In the genomic region with DNA sequence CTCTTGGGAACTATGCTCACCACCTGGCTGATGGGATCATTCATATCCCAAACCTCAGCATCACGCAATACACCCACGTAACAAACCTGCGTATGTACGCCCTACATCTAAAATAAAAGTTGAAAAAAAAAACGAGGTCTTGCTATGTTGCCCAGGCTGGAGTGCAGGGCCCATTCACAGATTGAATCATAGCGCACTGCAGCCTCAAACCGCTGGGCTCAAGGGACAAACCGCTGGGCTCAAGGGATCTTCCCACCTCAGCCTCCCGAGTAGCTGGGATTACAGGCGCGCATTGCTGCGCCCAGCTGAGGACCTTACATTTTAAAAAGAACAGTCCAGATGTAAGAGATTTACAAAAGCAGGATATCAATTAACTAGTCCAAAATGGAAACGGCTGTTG, we compare ENCODE assay signal across 31 cellular contexts. TPM values are rescaled to one million over a fixed set of nuclear protein-coding genes. Genes with fewer than 3 reads are reported as not detected.
"Had no signal": no experiment of that assay in that cellular context is flagged by ENCODE, and none has a peak within 500 bp of the region (broad histone marks: within the 10 kb centered on the region; RNA-seq: fewer than 3 reads in every experiment).

No MANE protein-coding gene starts in this region.

- H3K9me3 ChIP-seq: Peyer's patch had no signal

- H3K4me3 ChIP-seq: Peyer's patch had no signal

- H3K27ac ChIP-seq: KMS-11, Peyer's patch, WERI-Rb-1 had no signal

- H3K4me2 ChIP-seq: KMS-11 had no signal

- H3K36me3 ChIP-seq: Peyer's patch, WERI-Rb-1 had no signal

- ATAC-seq: activated CD8-positive, alpha-beta memory T cell treated with anti-CD3 and anti-CD28 coated beads, Interleukin-2, amount 10 ng/mL, durations not matched to agents 7 days and 5 days; activated naive CD8-positive, alpha-beta T cell treated with anti-CD3 and anti-CD28 coated beads, Interleukin-2, amount 50 U/mL, for 24 hours; PC-3 had no signal

- H3K4me1 ChIP-seq: Peyer's patch had no signal

- H3K27me3 ChIP-seq: Peyer's patch had no signal

- H3K9ac ChIP-seq: KMS-11 had no signal

- DNase-seq: activated CD4-positive, alpha-beta memory T cell treated with anti-CD3 and anti-CD28 coated beads, Interleukin-2, amount 10 ng/mL, durations not matched to agents 7 days and 5 days; activated CD4-positive, alpha-beta T cell treated with anti-CD3 and anti-CD28 coated beads for 1 hour; activated CD4-positive, alpha-beta T cell treated with anti-CD3 and anti-CD28 coated beads for 48 hours; activated CD4-positive, CD25-positive, alpha-beta regulatory T cell; activated CD8-positive, alpha-beta memory T cell treated with anti-CD3 and anti-CD28 coated beads for 24 hours; activated CD8-positive, alpha-beta memory T cell treated with anti-CD3 and anti-CD28 coated beads, Interleukin-2, amount 10 ng/mL, durations not matched to agents 7 days and 5 days; activated CD8-positive, alpha-beta memory T cell treated with anti-CD3 and anti-CD28 coated beads, Interleukin-2, amount 50 U/mL, for 48 hours; activated effector memory CD4-positive, alpha-beta T cell treated with Interleukin-2 at 50 U/mL for 16 hours; activated naive CD4-positive, alpha-beta T cell treated with anti-CD3 and anti-CD28 coated beads, Interleukin-2, amount 10 ng/mL, durations not matched to agents 7 days and 5 days; activated naive CD8-positive, alpha-beta T cell treated with anti-CD3 and anti-CD28 coated beads, Interleukin-2, amount 50 U/mL, for 24 hours; activated T-cell treated with anti-CD3 and anti-CD28 coated beads, Interleukin-2, amount 50 U/mL, for 48 hours; anterior cingulate cortex; central memory CD4-positive, alpha-beta T cell; MM.1S; MV-4-11; NCI-H1092; NCI-H1436 treated with DMSO at 0.1 percent for 48 hours; NCI-H1694 treated with DMSO at 0.1 percent for 48 hours; NCI-H2029; NCI-H345; NCI-H524 treated with DMSO at 0.1 percent for 48 hours; NK-92 treated with Interleukin-12 subunit alpha and Interleukin-12 subunit beta, amount 100 ng/mL, for 24 hours; PC-3; RPMI8226; SHP77 treated with DMSO at 0.1 percent for 48 hours; T1000; WERI-Rb-1 had no signal

RNA-seq across cellular contexts. Expression of a gene that starts 41.9 kb away (rescaled TPM):
- total RNA-seq: bronchial epithelial cell; T-helper 1 cell treated with Interleukin-12 subunit alpha and Interleukin-12 subunit beta and Interleukin-4 antibody, amounts not matched to agents 30 ng/mL and 1 ng/mL, for 36 hours had no signal
